ENCODE assay signal across 22 cellular contexts in the genomic region with DNA sequence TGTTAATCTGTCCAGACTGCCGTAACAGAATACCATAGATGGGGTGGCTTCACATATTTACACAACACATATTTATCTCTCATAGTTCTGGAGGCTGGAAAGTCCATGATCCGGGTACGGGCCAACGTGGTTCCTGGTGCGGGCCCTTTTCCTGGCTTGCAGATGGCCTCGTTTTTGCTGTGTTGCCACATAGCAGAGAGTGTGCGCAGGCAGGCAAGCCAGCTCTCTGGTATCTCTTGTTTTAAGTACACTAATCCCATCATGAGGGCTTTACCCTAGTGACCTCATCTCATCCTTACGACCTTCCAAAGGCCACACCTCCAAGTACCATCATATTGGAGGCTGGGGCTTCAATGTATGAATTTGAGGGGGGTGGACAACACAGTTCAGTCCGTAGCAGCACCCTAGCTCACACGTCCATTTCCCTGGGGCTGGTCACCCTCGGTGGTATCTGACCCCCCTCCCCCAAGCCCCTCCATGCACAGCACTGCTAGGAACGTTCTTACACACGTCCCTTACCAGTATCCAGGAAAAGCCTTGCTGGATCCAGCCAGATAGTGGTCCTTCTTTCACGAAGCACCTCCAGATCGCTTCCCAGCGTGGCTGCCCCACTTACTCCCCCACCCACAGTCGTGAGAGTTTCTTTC. TPM values are rescaled to one million over a fixed set of nuclear protein-coding genes. Genes with fewer than 3 reads are reported as not detected.
A peak's percentile ranks its signal among the peaks of the same experiment; 100 is the strongest.
DNase-seq lines count a peak whose midpoint lies in the region; ATAC-seq, FAIRE-seq and TF ChIP-seq lines count a peak whose summit lies in the region.
"Had no signal": no experiment of that assay in that cellular context is flagged by ENCODE, and none has a peak within 500 bp of the region (broad histone marks: within the 10 kb centered on the region; RNA-seq: fewer than 3 reads in every experiment).

No MANE protein-coding gene starts in this region.

- CTCF ChIA-PET in HepG2 (lab: Yijun Ruan, JAX; ENCODE audit: low intra/inter-chr PET ratio, low total read pairs): no interaction called here

- H3K27me3 ChIP-seq in liver (ENCODE audit: control insufficient read depth in 4 of 4, insufficient read depth in 4 of 4, low read length in 3 of 4) (no peaks in the 10 kb centered on the region), HepG2 (ENCODE audit: control insufficient read depth in 1 of 2, insufficient read depth in 2 of 2, low read length in 2 of 2) (no peaks in the 10 kb centered on the region)
- H3K27me3 ChIP-seq: upper lobe of left lung had no signal

- intact Hi-C loops in HepG2 (cut with micrococcal nuclease; ENCODE audit: unreplicated experiment) (no loop called here), Right ventricle myocardium superior (cut with DNase I) (no loop called here)

- POLR2A ChIA-PET in HepG2 (lab: Yijun Ruan, JAX): no interaction called here

- H3K9me3 Mint-ChIP-seq in mesothelial cell of epicardium: peaks cover 4% of the 10 kb centered on the region
- H3K9me3 Mint-ChIP-seq: activated CD4-positive, alpha-beta T cell treated with anti-CD3 and anti-CD28 coated beads, Interleukin-2, amount 10 ng/mL, durations not matched to agents 24 days and 14 days; activated naive CD4-positive, alpha-beta T cell treated with anti-CD3 and anti-CD28 coated beads for 36 hours; activated T-cell treated with anti-CD3 and anti-CD28 coated beads, Interleukin-2, amount 50 U/mL, for 72 hours; CD4-positive, alpha-beta memory T cell; natural killer cell had no signal

- DNase-seq in HepG2 (ENCODE audit: low spot score) (no peak), Right ventricle myocardium superior (no peak), mesothelial cell of epicardium (ENCODE audit: low spot score in 2 of 2, unreplicated experiment in 2 of 2) (no peak), nucleus accumbens (lab: John Stamatoyannopoulos, UW) (no peak), KG1 (lab: John Stamatoyannopoulos, UW) (no peak), DMS114 treated with DMSO at 0.1 percent for 48 hours (lab: John Stamatoyannopoulos, UW; ENCODE audit: unreplicated experiment) (no peak)
- DNase-seq: 8988T; activated CD4-positive, alpha-beta T cell treated with anti-CD3 and anti-CD28 coated beads, Interleukin-2, amount 10 ng/mL, durations not matched to agents 24 days and 14 days; activated naive CD4-positive, alpha-beta T cell treated with anti-CD3 and anti-CD28 coated beads for 36 hours; activated T-cell treated with anti-CD3 and anti-CD28 coated beads, Interleukin-2, amount 50 U/mL, for 72 hours; CD4-positive, alpha-beta memory T cell; DMS153; Karpas-422; natural killer cell; NCI-H1694; NCI-H69 had no signal

- H3K9me3 ChIP-seq in liver (ENCODE audit: control insufficient read depth in 4 of 4, low read length in 3 of 4): no peaks in the 10 kb centered on the region
- H3K9me3 ChIP-seq in HepG2 (ENCODE audit: low read length): no peaks in the 10 kb centered on the region
- H3K9me3 ChIP-seq: upper lobe of left lung had no signal

- peak overlapping the region; percentile 10 for H3K27ac Mint-ChIP-seq in mesothelial cell of epicardium
- H3K27ac Mint-ChIP-seq: activated CD4-positive, alpha-beta T cell treated with anti-CD3 and anti-CD28 coated beads, Interleukin-2, amount 10 ng/mL, durations not matched to agents 24 days and 14 days; activated naive CD4-positive, alpha-beta T cell treated with anti-CD3 and anti-CD28 coated beads for 36 hours; activated T-cell treated with anti-CD3 and anti-CD28 coated beads, Interleukin-2, amount 50 U/mL, for 72 hours; natural killer cell had no signal

- H3K36me3 Mint-ChIP-seq in mesothelial cell of epicardium: peaks cover 8% of the 10 kb centered on the region
- H3K36me3 Mint-ChIP-seq: natural killer cell had no signal

- no peaks in the 10 kb centered on the region for H3K27me3 Mint-ChIP-seq in mesothelial cell of epicardium (ENCODE audit: low read depth)
- H3K27me3 Mint-ChIP-seq: activated CD4-positive, alpha-beta T cell treated with anti-CD3 and anti-CD28 coated beads, Interleukin-2, amount 10 ng/mL, durations not matched to agents 24 days and 14 days; CD4-positive, alpha-beta memory T cell had no signal

- ATAC-seq in HepG2 (no peak), Right ventricle myocardium superior (ENCODE audit: poor library complexity) (peak; percentile 86), HG02610 (IDR thresholded peaks at IDR 0.05; ENCODE audit: unreplicated experiment) (no peak)
- ATAC-seq: activated T-cell treated with anti-CD3 and anti-CD28 coated beads, Interleukin-2, amount 50 U/mL, for 72 hours; natural killer cell; SK-N-SH treated with all-trans-retinoic acid at 6 μM for 48 hours had no signal

- H3K4me1 ChIP-seq in liver (ENCODE audit: control insufficient read depth in 4 of 4, insufficient read depth in 4 of 4, low read length in 3 of 4): peaks cover 0 to 5% (median 0%) of the 10 kb centered on the region in 4 donors
- H3K4me1 ChIP-seq in HepG2 (ENCODE audit: insufficient read depth, low read length): 0 out of 2 replicates have a peak, but pooled peaks cover 8% of the 10 kb centered on the region
- H3K4me1 ChIP-seq: upper lobe of left lung had no signal

- no peak overlapping the region for H3K4me2 ChIP-seq in HepG2 (ENCODE audit: low read depth, low read length)

- H3K27ac ChIP-seq in liver (ENCODE audit: low read depth in 1 of 2, low read length in 2 of 2) (peak overlapping the region; percentile 1 to 10), HepG2 (ENCODE audit: extremely low read length, insufficient read depth, low read length) (no peak overlapping the region)
- H3K27ac ChIP-seq: upper lobe of left lung had no signal

- no peak overlapping the region for H3K4me3 Mint-ChIP-seq in mesothelial cell of epicardium
- H3K4me3 Mint-ChIP-seq: activated CD4-positive, alpha-beta T cell treated with anti-CD3 and anti-CD28 coated beads, Interleukin-2, amount 10 ng/mL, durations not matched to agents 24 days and 14 days; activated naive CD4-positive, alpha-beta T cell treated with anti-CD3 and anti-CD28 coated beads for 36 hours; activated T-cell treated with anti-CD3 and anti-CD28 coated beads, Interleukin-2, amount 50 U/mL, for 72 hours; CD4-positive, alpha-beta memory T cell; natural killer cell had no signal

- H3K4me1 Mint-ChIP-seq in mesothelial cell of epicardium: peaks cover 4% of the 10 kb centered on the region
- H3K4me1 Mint-ChIP-seq: activated CD4-positive, alpha-beta T cell treated with anti-CD3 and anti-CD28 coated beads, Interleukin-2, amount 10 ng/mL, durations not matched to agents 24 days and 14 days had no signal

- no peak for FAIRE-seq in HepG2 (lab: Jason Lieb, UNC)
- FAIRE-seq: bronchial epithelial cell, G401.6 had no signal

- H2AFZ ChIP-seq in HepG2 (ENCODE audit: low read length): no peak overlapping the region

- BruUV-seq in HepG2 (replicated peaks; lab: Mats Ljungman, UMichigan): no TSS peak

- H4K20me1 ChIP-seq in HepG2 (ENCODE audit: insufficient read depth, low read length): peaks cover 12% of the 10 kb centered on the region; the same call in 1 of the 2 replicates

- TF ChIP-seq POLR2A in HepG2 (IDR thresholded peaks at IDR 0.05; ENCODE audit: insufficient read depth in 1 of 2, low read depth in 2 of 2, low read length in 2 of 2): no peak

- TF ChIP-seq CTCF in liver (IDR thresholded peaks at IDR 0.05; ENCODE audit: low read depth, low read length, missing input control) (no peak), HepG2 (CRISPR knock-in tag; IDR thresholded peaks at IDR 0.05) (no peak), mesothelial cell of epicardium (IDR thresholded peaks at IDR 0.05; ENCODE audit: unreplicated experiment) (no peak)

- WGBS in liver: 75% methylated on average over 17 of the region's 17 CpGs
- WGBS in HepG2 (ENCODE audit: low lambda C conversion rate): 86% methylated on average over 16 of the region's 17 CpGs

- TF ChIP-seq RAD21 in liver (IDR thresholded peaks at IDR 0.05): peak in 1 of 2 donors; percentile 26
- TF ChIP-seq RAD21 in HepG2 (CRISPR knock-in tag; IDR thresholded peaks at IDR 0.05): no peak

- no peak for TF ChIP-seq EP300 in HepG2 (IDR thresholded peaks at IDR 0.05; ENCODE audit: low read depth in 2 of 2, low read length in 2 of 2)
- no peak for TF ChIP-seq EP300 in HepG2 (CRISPR knock-in tag; IDR thresholded peaks at IDR 0.05; ENCODE audit: borderline replicate concordance)

- H3K79me2 ChIP-seq in HepG2 (ENCODE audit: insufficient read depth, low read length): peaks cover 79% of the 10 kb centered on the region

- H3K9ac ChIP-seq in liver (ENCODE audit: low read depth in 1 of 2, low read length in 2 of 2): no peak overlapping the region
- H3K9ac ChIP-seq in HepG2 (ENCODE audit: insufficient read depth, low read depth, low read length): no peak overlapping the region

- H3K36me3 ChIP-seq in liver (ENCODE audit: control insufficient read depth in 4 of 4, insufficient read depth in 3 of 4, low read depth in 1 of 4, low read length in 3 of 4): no peaks in the 10 kb centered on the region
- H3K36me3 ChIP-seq in HepG2 (replicated peaks in 1 of 2; ENCODE audit: control insufficient read depth in 1 of 2, insufficient read depth in 2 of 2, low read length in 2 of 2): no peaks in the 10 kb centered on the region
- H3K36me3 ChIP-seq: upper lobe of left lung had no signal

- no peak overlapping the region for H3K4me3 ChIP-seq in liver (ENCODE audit: low read depth in 1 of 3, low read length in 3 of 3)
- no peak overlapping the region for H3K4me3 ChIP-seq in HepG2 (replicated peaks in 1 of 3; ENCODE audit: insufficient read depth in 1 of 3, low read depth in 2 of 3, low read length in 3 of 3)
- H3K4me3 ChIP-seq: upper lobe of left lung had no signal

- in situ Hi-C loops in HepG2 (cut with HindIII; ENCODE audit: extremely low pct_ligation_motif_present, low pct_unique_long_range_greater_than_20kb): no loop called here

RNA-seq across cellular contexts. Expression of gene CUX1, which starts 21.5 kb away (rescaled TPM):
- total RNA-seq in liver (10 to 100 TPM; 18.6 to 40.6 TPM), HepG2 (2016; rRNA removed; fragmentation: Illumina TruSeq; extraction: Trizol) (13.7 and 21.7 TPM in 2 replicates), Right ventricle myocardium superior (97.4 TPM), mesothelial cell of epicardium (152 to 158 TPM (median 152 TPM) in 3 replicates)
- polyA plus RNA-seq in liver (10 to 100 TPM; 19.8 to 23.0 TPM), HepG2 (2011; rRNA removed) (14.9 and 17.8 TPM in 2 replicates)
- 11.4 and 13.0 TPM in 2 replicates for total RNA-seq in HepG2 (2016; cell fraction: cytosol; rRNA removed; fragmentation: Illumina TruSeq; extraction: Trizol; ENCODE audit: low read depth)
- 13.2 and 19.0 TPM in 2 replicates for total RNA-seq in HepG2 (2016; cell fraction: insoluble cytoplasmic fraction; rRNA removed; fragmentation: Illumina TruSeq; extraction: Trizol)
- total RNA-seq in HepG2 (2016; cell fraction: membrane; rRNA removed; fragmentation: Illumina TruSeq; extraction: Trizol): 12.9 and 17.8 TPM in 2 replicates
- 34.3 and 34.4 TPM in 2 replicates for total RNA-seq in HepG2 (2016; cell fraction: nucleus; rRNA removed; fragmentation: Illumina TruSeq; extraction: Trizol)
- polyA plus RNA-seq in HepG2 (2011; cell fraction: cytosol; rRNA removed): 11.7 and 14.5 TPM in 2 replicates
- polyA plus RNA-seq in HepG2 (2011; cell fraction: nucleus; rRNA removed): 19.5 and 20.4 TPM in 2 replicates
- 17.6 and 19.7 TPM in 2 replicates for polyA plus RNA-seq in HepG2 (2012)
- 7.4 and 8.5 TPM in 2 replicates for polyA plus RNA-seq in HepG2 (2016; cell fraction: cytosol; fragmentation: Illumina TruSeq; extraction: Trizol; ENCODE audit: low read depth)
- 16.3 and 20.7 TPM in 2 replicates for polyA plus RNA-seq in HepG2 (2016; cell fraction: insoluble cytoplasmic fraction; fragmentation: Illumina TruSeq; extraction: Trizol; ENCODE audit: low read depth)
- 17.8 and 18.3 TPM in 2 replicates for polyA plus RNA-seq in HepG2 (2016; cell fraction: membrane; fragmentation: Illumina TruSeq; extraction: Trizol; ENCODE audit: low read depth)
- polyA plus RNA-seq in HepG2 (2016; cell fraction: nucleus; fragmentation: Illumina TruSeq; extraction: Trizol; ENCODE audit: insufficient read depth, low read depth): 20.0 and 22.4 TPM in 2 replicates
- polyA minus RNA-seq in HepG2 (2011; rRNA and poly(A)+ RNA removed; ENCODE audit: low replicate concordance): 17.5 and 23.0 TPM in 2 replicates
- polyA minus RNA-seq in HepG2 (2011; cell fraction: cytosol; rRNA and poly(A)+ RNA removed): 9.6 and 10.6 TPM in 2 replicates
- polyA minus RNA-seq in HepG2 (2011; cell fraction: nucleus; rRNA and poly(A)+ RNA removed): 65.1 and 68.5 TPM in 2 replicates
